8 cellular contexts compared by ENCODE assay signal in the genomic region with DNA sequence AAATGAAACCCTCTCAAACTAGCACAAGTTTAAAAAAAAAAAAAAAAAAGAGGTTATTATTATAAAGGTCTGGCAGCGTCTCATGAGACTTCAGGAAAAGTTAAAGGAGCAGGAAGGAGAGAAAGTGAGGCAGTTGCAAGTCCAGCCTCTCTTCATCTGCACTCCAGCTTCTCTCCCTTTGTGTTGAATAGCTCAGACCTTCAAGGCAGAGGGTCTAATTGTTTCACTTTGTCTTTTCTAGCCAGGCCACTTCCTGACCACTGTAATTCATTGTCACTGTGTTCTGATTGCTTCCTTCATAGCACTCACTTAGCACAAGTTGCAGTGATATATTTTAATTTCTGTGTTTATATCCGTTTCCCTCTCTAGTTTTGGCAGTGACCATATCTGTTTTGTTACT.
A peak's percentile ranks its signal among the peaks of the same experiment; 100 is the strongest.
DNase-seq lines count a peak whose midpoint lies in the region; ATAC-seq and TF ChIP-seq lines count a peak whose summit lies in the region.

No MANE protein-coding gene starts in this region.

- peak overlapping the region; percentile 44 for H3K27ac Mint-ChIP-seq in activated naive CD8-positive, alpha-beta T cell treated with anti-CD3 and anti-CD28 coated beads, Interleukin-2, amount 50 U/mL, for 24 hours
- H3K27ac Mint-ChIP-seq in mesothelial cell of epicardium: peak overlapping the region; percentile 61

- H3K4me1 Mint-ChIP-seq in activated naive CD8-positive, alpha-beta T cell treated with anti-CD3 and anti-CD28 coated beads, Interleukin-2, amount 50 U/mL, for 24 hours: peaks cover 28% of the 10 kb centered on the region
- H3K4me1 Mint-ChIP-seq in mesothelial cell of epicardium: peaks cover 20% of the 10 kb centered on the region

- no peaks in the 10 kb centered on the region for H3K9me3 Mint-ChIP-seq in activated naive CD8-positive, alpha-beta T cell treated with anti-CD3 and anti-CD28 coated beads, Interleukin-2, amount 50 U/mL, for 24 hours
- peaks cover 5% of the 10 kb centered on the region for H3K9me3 Mint-ChIP-seq in mesothelial cell of epicardium

- no peak for TF ChIP-seq CTCF in mesothelial cell of epicardium (IDR thresholded peaks at IDR 0.05; ENCODE audit: unreplicated experiment)

- H3K36me3 Mint-ChIP-seq in activated naive CD8-positive, alpha-beta T cell treated with anti-CD3 and anti-CD28 coated beads, Interleukin-2, amount 50 U/mL, for 24 hours (ENCODE audit: low read depth): no peaks in the 10 kb centered on the region
- H3K36me3 Mint-ChIP-seq in mesothelial cell of epicardium: peaks cover 23% of the 10 kb centered on the region

- ATAC-seq in GM18517 (IDR thresholded peaks at IDR 0.05; ENCODE audit: unreplicated experiment) (peak; percentile 66), HG03095 (IDR thresholded peaks at IDR 0.05; ENCODE audit: unreplicated experiment) (peak; percentile 53), HG03025 (IDR thresholded peaks at IDR 0.05; ENCODE audit: low FRiP score, unreplicated experiment) (no peak), GM19328 (IDR thresholded peaks at IDR 0.05; ENCODE audit: unreplicated experiment) (no peak), GM18520 (IDR thresholded peaks at IDR 0.05; ENCODE audit: unreplicated experiment) (no peak)
- ATAC-seq in activated naive CD8-positive, alpha-beta T cell treated with anti-CD3 and anti-CD28 coated beads, Interleukin-2, amount 50 U/mL, for 24 hours: no peak

- no peaks in the 10 kb centered on the region for H3K27me3 Mint-ChIP-seq in activated naive CD8-positive, alpha-beta T cell treated with anti-CD3 and anti-CD28 coated beads, Interleukin-2, amount 50 U/mL, for 24 hours
- no peaks in the 10 kb centered on the region for H3K27me3 Mint-ChIP-seq in mesothelial cell of epicardium (ENCODE audit: low read depth)

- no peak for DNase-seq in activated naive CD8-positive, alpha-beta T cell treated with anti-CD3 and anti-CD28 coated beads, Interleukin-2, amount 50 U/mL, for 24 hours
- no peak for DNase-seq in mesothelial cell of epicardium (ENCODE audit: low spot score in 2 of 2, unreplicated experiment in 2 of 2)
- DNase-seq in NCI-H1105 (lab: John Stamatoyannopoulos, UW): no peak

- no peak overlapping the region for H3K4me3 Mint-ChIP-seq in activated naive CD8-positive, alpha-beta T cell treated with anti-CD3 and anti-CD28 coated beads, Interleukin-2, amount 50 U/mL, for 24 hours
- H3K4me3 Mint-ChIP-seq in mesothelial cell of epicardium: no peak overlapping the region

Comparison
In these comparisons a context has a peak if more than half of its experiments do, and no peak if none do; other contexts are left out.
1. ATAC-seq: peak in GM18517 (single experiment) and HG03095 (single experiment); none in activated naive CD8-positive, alpha-beta T cell treated with anti-CD3 and anti-CD28 coated beads, Interleukin-2, amount 50 U/mL, for 24 hours (single experiment), HG03025 (single experiment), GM19328 (single experiment) and GM18520 (single experiment).